1 cellular context compared by ENCODE assay signal in the genomic region with DNA sequence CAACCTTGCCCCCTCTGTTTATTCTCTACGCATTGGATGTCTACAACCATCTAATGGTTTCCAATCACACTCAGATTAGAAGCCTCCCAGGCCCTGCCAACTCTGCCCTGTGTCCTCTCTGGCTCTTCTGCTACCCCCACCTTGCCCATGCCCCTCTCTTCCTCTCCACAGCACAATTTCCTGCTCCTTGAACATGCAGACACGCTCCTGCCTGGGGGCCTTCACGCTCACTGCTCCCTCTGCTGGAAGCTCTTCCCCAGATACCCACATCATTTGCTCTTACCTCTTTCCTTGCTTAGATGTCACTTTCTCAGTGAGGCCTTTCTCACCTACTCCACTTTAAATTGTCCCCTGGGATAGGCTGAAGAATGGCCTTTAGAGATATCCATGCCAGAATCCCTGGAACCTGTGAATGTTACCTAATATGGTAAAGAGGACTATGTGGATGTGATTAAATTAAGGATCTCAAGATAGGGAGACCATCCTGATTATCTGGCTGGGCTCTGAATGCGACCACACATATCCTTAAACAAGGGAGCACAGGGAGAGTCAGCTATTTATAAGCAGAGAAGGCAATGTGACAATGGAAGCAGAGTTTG.
TF ChIP-seq lines count a peak whose summit lies in the region.

No MANE protein-coding gene starts in this region.

TF ChIP-seq in SK-N-SH treated with all-trans-retinoic acid at 6 μM for 48 hours, 23 proteins besides CTCF, POLR2A, EP300 and RAD21 (continued from another document):
- TF ChIP-seq, protein P1, sequence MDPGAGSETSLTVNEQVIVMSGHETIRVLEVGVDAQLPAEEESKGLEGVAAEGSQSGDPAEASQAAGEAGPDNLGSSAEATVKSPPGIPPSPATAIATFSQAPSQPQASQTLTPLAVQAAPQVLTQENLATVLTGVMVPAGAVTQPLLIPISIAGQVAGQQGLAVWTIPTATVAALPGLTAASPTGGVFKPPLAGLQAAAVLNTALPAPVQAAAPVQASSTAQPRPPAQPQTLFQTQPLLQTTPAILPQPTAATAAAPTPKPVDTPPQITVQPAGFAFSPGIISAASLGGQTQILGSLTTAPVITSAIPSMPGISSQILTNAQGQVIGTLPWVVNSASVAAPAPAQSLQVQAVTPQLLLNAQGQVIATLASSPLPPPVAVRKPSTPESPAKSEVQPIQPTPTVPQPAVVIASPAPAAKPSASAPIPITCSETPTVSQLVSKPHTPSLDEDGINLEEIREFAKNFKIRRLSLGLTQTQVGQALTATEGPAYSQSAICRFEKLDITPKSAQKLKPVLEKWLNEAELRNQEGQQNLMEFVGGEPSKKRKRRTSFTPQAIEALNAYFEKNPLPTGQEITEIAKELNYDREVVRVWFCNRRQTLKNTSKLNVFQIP (CRISPR knock-in tag; IDR thresholded peaks at IDR 0.05; ENCODE audit: borderline replicate concordance, low read depth): no peak
